Comparison of ENCODE assay signal across 21 cellular contexts in the genomic region with DNA sequence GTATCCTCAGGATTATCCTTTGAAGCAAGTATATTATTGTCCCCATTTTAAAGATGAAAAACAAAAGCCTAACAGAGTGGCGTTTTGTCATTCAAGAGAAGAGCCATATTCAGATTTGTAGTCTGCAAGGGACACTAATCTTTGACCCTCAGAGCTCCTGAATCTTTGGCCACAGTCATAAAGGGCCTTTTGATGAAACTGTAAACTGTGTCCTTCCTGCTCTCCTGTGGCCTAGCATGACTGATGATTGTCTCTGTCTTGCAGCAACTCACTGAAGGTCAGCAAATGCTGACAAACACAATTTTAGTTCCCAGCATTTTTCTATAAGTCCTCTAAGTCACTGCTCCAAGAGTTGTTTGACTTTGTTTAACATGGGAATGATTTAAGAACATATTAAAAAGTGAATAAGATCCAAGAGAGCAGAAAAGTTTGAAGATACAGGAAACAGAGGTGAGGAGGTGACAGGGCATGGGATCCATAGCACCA. TPM values are rescaled to one million over a fixed set of nuclear protein-coding genes. Genes with fewer than 3 reads are reported as not detected.
A peak's percentile ranks its signal among the peaks of the same experiment; 100 is the strongest.
DNase-seq lines count a peak whose midpoint lies in the region; ATAC-seq and TF ChIP-seq lines count a peak whose summit lies in the region.
"Had no signal": no experiment of that assay in that cellular context is flagged by ENCODE, and none has a peak within 500 bp of the region (broad histone marks: within the 10 kb centered on the region; RNA-seq: fewer than 3 reads in every experiment).

No MANE protein-coding gene starts in this region.

- H3K36me3 Mint-ChIP-seq in GM23338 (ENCODE audit: low read depth) (no peaks in the 10 kb centered on the region), osteocyte (ENCODE audit: unreplicated experiment) (no peaks in the 10 kb centered on the region)
- H3K36me3 Mint-ChIP-seq: CD14-positive monocyte; CD4-positive, CD25-positive, alpha-beta regulatory T cell had no signal

- H3K36me3 ChIP-seq in GM23338 (ENCODE audit: insufficient read depth) = no peaks in the 10 kb centered on the region
- H3K36me3 ChIP-seq in hepatocyte (replicated peaks; ENCODE audit: insufficient read depth, low read depth) = no peaks in the 10 kb centered on the region
- no peaks in the 10 kb centered on the region for H3K36me3 ChIP-seq in mucosa of descending colon (ENCODE audit: low read depth)
- H3K36me3 ChIP-seq in HAP-1 (replicated peaks) = no peaks in the 10 kb centered on the region
- no peaks in the 10 kb centered on the region for H3K36me3 ChIP-seq in neuronal stem cell (replicated peaks in 1 of 2; ENCODE audit: control insufficient read depth in 2 of 2, insufficient read depth in 2 of 2, low read length in 2 of 2)
- H3K36me3 ChIP-seq: BE2C, BLaER1 had no signal

- H3K27ac Mint-ChIP-seq in GM23338 = no peak overlapping the region
- H3K27ac Mint-ChIP-seq in osteocyte (ENCODE audit: unreplicated experiment) = no peak overlapping the region
- H3K27ac Mint-ChIP-seq: CD14-positive monocyte; CD4-positive, alpha-beta memory T cell; CD4-positive, CD25-positive, alpha-beta regulatory T cell; CD8-positive, alpha-beta memory T cell had no signal

- ATAC-seq in GM23338 (no peak), mucosa of descending colon (peak; percentile 48)

- 0 out of 2 replicates have a peak, but pooled peaks cover 12% of the 10 kb centered on the region for H3K9me2 ChIP-seq in GM23338 (ENCODE audit: insufficient read depth)
- H3K9me2 ChIP-seq in hepatocyte (replicated peaks; ENCODE audit: insufficient read depth) = no peaks in the 10 kb centered on the region

- H3K4me3 Mint-ChIP-seq in GM23338 (no peak overlapping the region), osteocyte (ENCODE audit: unreplicated experiment) (no peak overlapping the region)
- H3K4me3 Mint-ChIP-seq: CD14-positive monocyte; CD4-positive, alpha-beta memory T cell; CD4-positive, CD25-positive, alpha-beta regulatory T cell; CD8-positive, alpha-beta memory T cell had no signal

- H3K4me1 ChIP-seq in GM23338 (ENCODE audit: insufficient read depth) (peaks cover 2% of the 10 kb centered on the region; the same call in 1 of the 2 replicates), hepatocyte (ENCODE audit: insufficient read depth) (peaks cover 14% of the 10 kb centered on the region), mucosa of descending colon (ENCODE audit: low read depth) (peaks cover 11% of the 10 kb centered on the region), HAP-1 (no peaks in the 10 kb centered on the region), neuronal stem cell (ENCODE audit: control insufficient read depth in 2 of 2, insufficient read depth in 1 of 2, low read depth in 1 of 2, low read length in 2 of 2) (peaks cover 2 to 8% of the 10 kb centered on the region in 2 donors)
- H3K4me1 ChIP-seq: BE2C had no signal

- H2BK12ac ChIP-seq in neuronal stem cell (ENCODE audit: low read length) = no peak overlapping the region

- no peak overlapping the region for H3K14ac ChIP-seq in neuronal stem cell (ENCODE audit: low read length)

- H3K79me1 ChIP-seq in neuronal stem cell (ENCODE audit: low read depth, low read length) = no peaks in the 10 kb centered on the region

- no peak for TF ChIP-seq CTCF in GM23338 (conservative IDR thresholded peaks at IDR 0.05; ENCODE audit: low read depth in 2 of 2)
- no peak for TF ChIP-seq CTCF in hepatocyte (IDR thresholded peaks at IDR 0.05; ENCODE audit: poor library complexity)
- no peak for TF ChIP-seq CTCF in mucosa of descending colon (IDR thresholded peaks at IDR 0.05)
- no peak for TF ChIP-seq CTCF in osteocyte (IDR thresholded peaks at IDR 0.05)

- H3K4me2 ChIP-seq in GM23338 (no peak overlapping the region), hepatocyte (no peak overlapping the region), neuronal stem cell (ENCODE audit: insufficient read depth, low read length, poor library complexity, severe bottlenecking) (no peak overlapping the region)
- H3K4me2 ChIP-seq: BLaER1 had no signal

- H3K4me1 Mint-ChIP-seq in GM23338 (peaks cover 7% of the 10 kb centered on the region; the same call in 2 of the 3 replicates), osteocyte (ENCODE audit: unreplicated experiment) (no peaks in the 10 kb centered on the region)
- H3K4me1 Mint-ChIP-seq: CD4-positive, alpha-beta memory T cell; CD4-positive, CD25-positive, alpha-beta regulatory T cell; CD8-positive, alpha-beta memory T cell had no signal

- no peak overlapping the region for H3K4me3 ChIP-seq in GM23338
- H3K4me3 ChIP-seq in hepatocyte = no peak overlapping the region
- H3K4me3 ChIP-seq in mucosa of descending colon = no peak overlapping the region
- H3K4me3 ChIP-seq in HAP-1 = no peak overlapping the region
- H3K4me3 ChIP-seq in neuronal stem cell (ENCODE audit: low read length in 2 of 2) = no peak overlapping the region
- H3K4me3 ChIP-seq: BLaER1 had no signal

- H3K79me2 ChIP-seq in GM23338 (replicated peaks; ENCODE audit: insufficient read depth) (no peaks in the 10 kb centered on the region), hepatocyte (no peaks in the 10 kb centered on the region)

- H3K27me3 ChIP-seq in GM23338 (ENCODE audit: insufficient read depth) (no peaks in the 10 kb centered on the region), hepatocyte (no peaks in the 10 kb centered on the region), HAP-1 (ENCODE audit: low read depth) (0 out of 2 replicates have a peak, but pooled peaks cover 4% of the 10 kb centered on the region), neuronal stem cell (ENCODE audit: control insufficient read depth in 3 of 3, insufficient read depth in 3 of 3, low read depth in 1 of 3, low read length in 3 of 3) (no peaks in the 10 kb centered on the region)
- H3K27me3 ChIP-seq: BE2C, BLaER1 had no signal

- no peak overlapping the region for H2BK120ac ChIP-seq in neuronal stem cell (ENCODE audit: low read depth, low read length)

- peaks cover 9% of the 10 kb centered on the region for H3K27me3 Mint-ChIP-seq in GM23338 (ENCODE audit: insufficient read depth, low read depth, poor library complexity)
- H3K27me3 Mint-ChIP-seq in osteocyte (ENCODE audit: unreplicated experiment) = peaks cover 45% of the 10 kb centered on the region

- no peak overlapping the region for H4K8ac ChIP-seq in neuronal stem cell (ENCODE audit: low read depth, low read length)

- H3K9me3 ChIP-seq in hepatocyte (ENCODE audit: low read depth) = no peaks in the 10 kb centered on the region
- H3K9me3 ChIP-seq in mucosa of descending colon = no peaks in the 10 kb centered on the region
- no peaks in the 10 kb centered on the region for H3K9me3 ChIP-seq in HAP-1
- no peaks in the 10 kb centered on the region for H3K9me3 ChIP-seq in neuronal stem cell (replicated peaks in 1 of 2; ENCODE audit: control insufficient read depth in 2 of 2, insufficient read depth in 1 of 2, low read depth in 1 of 2, low read length in 2 of 2)
- H3K9me3 ChIP-seq: BE2C, BLaER1 had no signal

- H3K9me3 Mint-ChIP-seq in GM23338 = peaks cover 5% of the 10 kb centered on the region; the same call in 2 of the 3 replicates
- H3K9me3 Mint-ChIP-seq in osteocyte (ENCODE audit: unreplicated experiment) = no peaks in the 10 kb centered on the region

- H3K23ac ChIP-seq in neuronal stem cell (ENCODE audit: low read depth, low read length, poor library complexity) = no peak overlapping the region

- 85% methylated on average over 1 of the region's 1 CpG for WGBS in hepatocyte (ENCODE audit: low lambda C conversion rate, missing lambda C conversion rate)
- no CpG with 5 or more reads among the region's 1 CpG for WGBS in neuronal stem cell (ENCODE audit: extremely low coverage in 2 of 2, insufficient read length in 2 of 2, insufficient replicate concordance in 1 of 2), 2 donors

- no peaks in the 10 kb centered on the region for H4K20me1 ChIP-seq in GM23338 (replicated peaks; ENCODE audit: insufficient read depth)
- H4K20me1 ChIP-seq in hepatocyte (ENCODE audit: insufficient read depth, poor library complexity, severe bottlenecking) = no peaks in the 10 kb centered on the region
- H4K20me1 ChIP-seq: BLaER1 had no signal

- no peak overlapping the region for H3K18ac ChIP-seq in neuronal stem cell (ENCODE audit: low read length)

- no peak overlapping the region for H3K9ac ChIP-seq in neuronal stem cell (ENCODE audit: low read depth, low read length, poor library complexity)
- H3K9ac ChIP-seq: BLaER1 had no signal

- H2BK5ac ChIP-seq in neuronal stem cell (ENCODE audit: low read length) = no peak overlapping the region

- DNase-seq in GM23338 (ENCODE audit: low spot score) (no peak), hepatocyte (ENCODE audit: low spot score) (no peak), mucosa of descending colon (no peak), osteocyte (ENCODE audit: extremely low spot score, unreplicated experiment) (peak; percentile 2), HAP-1 (ENCODE audit: low spot score in 2 of 2) (no peak), neuronal stem cell (ENCODE audit: low spot score) (no peak), DMS153 (lab: John Stamatoyannopoulos, UW) (no peak)
- DNase-seq: 8988T; ACHN; BE2C; C1 segment of cervical spinal cord; CD4-positive, alpha-beta memory T cell; CD4-positive, CD25-positive, alpha-beta regulatory T cell; CD8-positive, alpha-beta memory T cell; COR-L47; DMS 273 treated with DMSO at 0.1 percent for 48 hours; DMS79 treated with DMSO at 0.1 percent for 48 hours; GF-D8 had no signal

- H3F3A ChIP-seq in GM23338 (replicated peaks; ENCODE audit: low read depth) = no peaks in the 10 kb centered on the region

- H2AFZ ChIP-seq in GM23338 (peak overlapping the region; percentile 95), hepatocyte (no peak overlapping the region), neuronal stem cell (ENCODE audit: low read length) (no peak overlapping the region)

- intact Hi-C loops in mucosa of descending colon (cut with DNase I, micrococcal nuclease) = no loop called here

- H3K4ac ChIP-seq in neuronal stem cell (ENCODE audit: low read length) = no peak overlapping the region

- H2AK5ac ChIP-seq in neuronal stem cell (ENCODE audit: low read depth, low read length) = no peak overlapping the region

- in situ Hi-C loops in HAP-1 (cut with MboI; ENCODE audit: low sequenced_read_pairs) = no loop called here

- H3K27ac ChIP-seq in GM23338 (ENCODE audit: low read depth) (no peak overlapping the region), hepatocyte (peak overlapping the region; percentile 57), neuronal stem cell (replicated peaks; ENCODE audit: low read length) (no peak overlapping the region)
- H3K27ac ChIP-seq: BLaER1 had no signal

- no peak overlapping the region for H2BK15ac ChIP-seq in neuronal stem cell (ENCODE audit: low read length)

- no peak overlapping the region for H4K91ac ChIP-seq in neuronal stem cell (ENCODE audit: low read depth, low read length, poor library complexity)

TF ChIP-seq in GM23338, 12 proteins besides CTCF, POLR2A, EP300 and RAD21:
- TF ChIP-seq STAT1 (IDR thresholded peaks at IDR 0.05; ENCODE audit: unreplicated experiment) (no peak), EZH2phosphoT487 (IDR thresholded peaks at IDR 0.05; ENCODE audit: unreplicated experiment) (no peak)

RNA-seq across cellular contexts. Expression of a gene that starts 55.3 kb away (rescaled TPM):
- total RNA-seq in GM23338 (2014; rRNA removed; shearing (Covaris generic)) = 0.03 and 0.08 TPM in 2 replicates
- polyA plus RNA-seq in GM23338 (2016; fragmentation: Nextera tagmentation; extraction: Ambion mirVana) (0.03 and 0.12 TPM in 2 replicates), hepatocyte (8.7 and 10.8 TPM in 2 replicates)
- total RNA-seq in hepatocyte (0.83 and 0.84 TPM in 2 replicates), mucosa of descending colon (100 to 1,000 TPM in 1 of 3 donors, 1 to 10 TPM in 2; 5.5 to 174 (median 5.6) TPM), osteocyte (0.94 and 1.0 TPM in 2 replicates)
- 3.9 TPM for polyA plus RNA-seq in neuronal stem cell (2013, experiment 1 of 2)
- 4.0 TPM for polyA plus RNA-seq in neuronal stem cell (2013, experiment 2 of 2)
- total RNA-seq: A673; CD4-positive, alpha-beta memory T cell; CD4-positive, CD25-positive, alpha-beta regulatory T cell; CD8-positive, alpha-beta memory T cell had no signal
- polyA plus RNA-seq: CD14-positive monocyte; CD4-positive, alpha-beta memory T cell; CD4-positive, CD25-positive, alpha-beta regulatory T cell; CD8-positive, alpha-beta memory T cell had no signal
